ENCODE assay signal across 8 cellular contexts in genomic region chr11:125112235-125112604, GRCh38. TPM values are rescaled to one million over a fixed set of nuclear protein-coding genes. Genes with fewer than 3 reads are reported as not detected.
DNase-seq lines count a peak whose midpoint lies in the region; ATAC-seq and TF ChIP-seq lines count a peak whose summit lies in the region.

No MANE protein-coding gene starts in this region.

- peak overlapping the region; percentile 88 for H3K4me3 Mint-ChIP-seq in activated T-cell treated with anti-CD3 and anti-CD28 coated beads, Interleukin-2, amount 50 U/mL, for 24 hours
- peak overlapping the region; percentile 91 for H3K4me3 Mint-ChIP-seq in activated naive CD8-positive, alpha-beta T cell treated with anti-CD3 and anti-CD28 coated beads, Interleukin-2, amount 50 U/mL, for 24 hours

- H3K27me3 Mint-ChIP-seq in activated T-cell treated with anti-CD3 and anti-CD28 coated beads, Interleukin-2, amount 50 U/mL, for 24 hours: peaks cover 3% of the 10 kb centered on the region
- peaks cover 3% of the 10 kb centered on the region for H3K27me3 Mint-ChIP-seq in activated naive CD8-positive, alpha-beta T cell treated with anti-CD3 and anti-CD28 coated beads, Interleukin-2, amount 50 U/mL, for 24 hours

- DNase-seq in activated T-cell treated with anti-CD3 and anti-CD28 coated beads, Interleukin-2, amount 50 U/mL, for 24 hours: no peak
- no peak for DNase-seq in activated T-cell treated with anti-CD3 and anti-CD28 coated beads, Interleukin-2, amount 50 U/mL, for 1 hour
- no peak for DNase-seq in activated naive CD8-positive, alpha-beta T cell treated with anti-CD3 and anti-CD28 coated beads, Interleukin-2, amount 50 U/mL, for 24 hours
- DNase-seq in thoracic aorta (ENCODE audit: low spot score) (no peak), hepatic stellate cell (ENCODE audit: low spot score) (no peak), NCI-H2227 (lab: John Stamatoyannopoulos, UW; ENCODE audit: unreplicated experiment) (no peak)

- peaks cover 19% of the 10 kb centered on the region for H3K36me3 Mint-ChIP-seq in activated T-cell treated with anti-CD3 and anti-CD28 coated beads, Interleukin-2, amount 50 U/mL, for 24 hours (ENCODE audit: low read depth)
- peaks cover 8% of the 10 kb centered on the region for H3K36me3 Mint-ChIP-seq in activated naive CD8-positive, alpha-beta T cell treated with anti-CD3 and anti-CD28 coated beads, Interleukin-2, amount 50 U/mL, for 24 hours (ENCODE audit: low read depth)

- peaks cover 21% of the 10 kb centered on the region for H3K4me1 Mint-ChIP-seq in activated T-cell treated with anti-CD3 and anti-CD28 coated beads, Interleukin-2, amount 50 U/mL, for 24 hours (ENCODE audit: low read depth)
- H3K4me1 Mint-ChIP-seq in activated naive CD8-positive, alpha-beta T cell treated with anti-CD3 and anti-CD28 coated beads, Interleukin-2, amount 50 U/mL, for 24 hours: peaks cover 22% of the 10 kb centered on the region

- H3K27ac Mint-ChIP-seq in activated T-cell treated with anti-CD3 and anti-CD28 coated beads, Interleukin-2, amount 50 U/mL, for 24 hours: peak overlapping the region; percentile 95
- H3K27ac Mint-ChIP-seq in activated naive CD8-positive, alpha-beta T cell treated with anti-CD3 and anti-CD28 coated beads, Interleukin-2, amount 50 U/mL, for 24 hours: peak overlapping the region; percentile 91

- peaks cover 8% of the 10 kb centered on the region for H3K9me3 Mint-ChIP-seq in activated T-cell treated with anti-CD3 and anti-CD28 coated beads, Interleukin-2, amount 50 U/mL, for 24 hours
- H3K9me3 Mint-ChIP-seq in activated naive CD8-positive, alpha-beta T cell treated with anti-CD3 and anti-CD28 coated beads, Interleukin-2, amount 50 U/mL, for 24 hours: peaks cover 15% of the 10 kb centered on the region

- no peak for ATAC-seq in activated naive CD8-positive, alpha-beta T cell treated with anti-CD3 and anti-CD28 coated beads, Interleukin-2, amount 50 U/mL, for 24 hours
- no peak for ATAC-seq in thoracic aorta (ENCODE audit: insufficient number of reproducible peaks, low FRiP score, low read depth)
- ATAC-seq in GM18870 (IDR thresholded peaks at IDR 0.05; ENCODE audit: unreplicated experiment): no peak

- peak overlapping the region; percentile 92 for H3K4me3 ChIP-seq in thoracic aorta

- peak overlapping the region; percentile 52 for H3K27ac ChIP-seq in layer of hippocampus (ENCODE audit: low read depth, low read length)
- peak overlapping the region in 1 of 2 donors; percentile 44 for H3K27ac ChIP-seq in thoracic aorta

- H3K27me3 ChIP-seq in layer of hippocampus (ENCODE audit: control insufficient read depth, insufficient read depth, low read length) (no peaks in the 10 kb centered on the region), thoracic aorta (replicated peaks; ENCODE audit: insufficient read depth) (no peaks in the 10 kb centered on the region)

- H3K4me1 ChIP-seq in thoracic aorta (ENCODE audit: control insufficient read depth in 1 of 2, low read depth in 2 of 2): peaks cover 6 to 9% of the 10 kb centered on the region in 2 donors

- H3K9me3 ChIP-seq in thoracic aorta: no peaks in the 10 kb centered on the region

- no peaks in the 10 kb centered on the region for H3K36me3 ChIP-seq in thoracic aorta

- no peak for TF ChIP-seq CTCF in thoracic aorta (IDR thresholded peaks at IDR 0.05)

RNA-seq across cellular contexts. Expression of gene TMEM218, which starts 0.8 kb away (rescaled TPM):
- 10 to 100 TPM; 15.2 to 17.7 TPM for total RNA-seq in thoracic aorta

RNA-seq across cellular contexts. Expression of gene SLC37A2, which starts 49.1 kb away (rescaled TPM):
- 10 to 100 TPM in 1 of 2 donors, 1 to 10 TPM in 1; 8.9 to 11.6 TPM for total RNA-seq in thoracic aorta

RNA-seq across cellular contexts. Expression of gene PKNOX2, which starts 52.3 kb away (rescaled TPM):
- total RNA-seq in thoracic aorta: 1 to 10 TPM; 1.4 to 9.2 TPM
